In genomic region chr10:47295411-47295810, GRCh38 we compare ENCODE assay signal across 25 cellular contexts. TPM values are rescaled to one million over a fixed set of nuclear protein-coding genes. Genes with fewer than 3 reads are reported as not detected.
A peak's percentile ranks its signal among the peaks of the same experiment; 100 is the strongest.
DNase-seq lines count a peak whose midpoint lies in the region; ATAC-seq and TF ChIP-seq lines count a peak whose summit lies in the region.
"Had no signal": no experiment of that assay in that cellular context is flagged by ENCODE, and none has a peak within 500 bp of the region (broad histone marks: within the 10 kb centered on the region; RNA-seq: fewer than 3 reads in every experiment).

No MANE protein-coding gene starts in this region.

- H3K4me3 Mint-ChIP-seq in endothelial cell (ENCODE audit: unreplicated experiment) (no peak overlapping the region), neural progenitor cell (no peak overlapping the region)
- no peak overlapping the region for H3K4me3 Mint-ChIP-seq in stimulated activated naive CD8-positive, alpha-beta T cell treated with anti-CD3 and anti-CD28 coated beads, Interleukin-15, amount 100 ng/mL, for 72 hours

- H3K36me3 ChIP-seq in neural progenitor cell (no peaks in the 10 kb centered on the region), testis (ENCODE audit: low read depth, missing control alignments) (no peaks in the 10 kb centered on the region), breast epithelium (no peaks in the 10 kb centered on the region)
- H3K36me3 ChIP-seq: BLaER1 treated with 17β-estradiol and CSF1 and Interleukin-3, amounts not matched to agents 10 nM and 100 nM had no signal

- peak overlapping the region; percentile 19 for H3K27ac Mint-ChIP-seq in endothelial cell (ENCODE audit: unreplicated experiment)
- peak overlapping the region; percentile 96 for H3K27ac Mint-ChIP-seq in neural progenitor cell
- H3K27ac Mint-ChIP-seq in stimulated activated naive CD8-positive, alpha-beta T cell treated with anti-CD3 and anti-CD28 coated beads, Interleukin-15, amount 100 ng/mL, for 72 hours: peak overlapping the region in 1 of 2 donors; percentile 76
- H3K27ac Mint-ChIP-seq: CD4-positive, alpha-beta memory T cell had no signal

- no peak overlapping the region for H3K4me2 ChIP-seq in neural progenitor cell

- TF ChIP-seq POLR2A in testis (IDR thresholded peaks at IDR 0.05) (no peak), breast epithelium (IDR thresholded peaks at IDR 0.05) (no peak)

- peaks cover 20% of the 10 kb centered on the region for H3K27me3 ChIP-seq in neural progenitor cell
- H3K27me3 ChIP-seq in testis: no peaks in the 10 kb centered on the region
- peaks cover 2 to 11% of the 10 kb centered on the region in 2 donors for H3K27me3 ChIP-seq in breast epithelium

- TF ChIP-seq CTCF in endothelial cell (IDR thresholded peaks at IDR 0.05; ENCODE audit: unreplicated experiment) (no peak), neural progenitor cell (IDR thresholded peaks at IDR 0.05) (no peak), testis (IDR thresholded peaks at IDR 0.05) (no peak), breast epithelium (IDR thresholded peaks at IDR 0.05) (no peak)

- no peak overlapping the region for H2AFZ ChIP-seq in neural progenitor cell (replicated peaks)

- WGBS in testis, 2 donors: 85 to 92% methylated on average over 5 of the region's 5 CpGs

- no peaks in the 10 kb centered on the region for H3K36me3 Mint-ChIP-seq in endothelial cell (ENCODE audit: low read depth, unreplicated experiment)
- peaks cover 2% of the 10 kb centered on the region for H3K36me3 Mint-ChIP-seq in neural progenitor cell
- H3K36me3 Mint-ChIP-seq: CD4-positive, alpha-beta memory T cell had no signal

- H3F3A ChIP-seq in neural progenitor cell (ENCODE audit: low read depth): peaks cover 28% of the 10 kb centered on the region

- H3K9ac ChIP-seq in neural progenitor cell: no peak overlapping the region
- H3K9ac ChIP-seq: BLaER1 treated with 17β-estradiol and CSF1 and Interleukin-3, amounts not matched to agents 10 nM and 100 nM had no signal

- no peaks in the 10 kb centered on the region for H3K79me2 ChIP-seq in neural progenitor cell (ENCODE audit: low read depth)

- H3K9me3 Mint-ChIP-seq in endothelial cell (ENCODE audit: unreplicated experiment) (no peaks in the 10 kb centered on the region), neural progenitor cell (peaks cover 6% of the 10 kb centered on the region)
- no peaks in the 10 kb centered on the region for H3K9me3 Mint-ChIP-seq in stimulated activated naive CD8-positive, alpha-beta T cell treated with anti-CD3 and anti-CD28 coated beads, Interleukin-15, amount 100 ng/mL, for 72 hours
- H3K9me3 Mint-ChIP-seq: CD4-positive, alpha-beta memory T cell had no signal

- H3K4me1 ChIP-seq in neural progenitor cell (peaks cover 48% of the 10 kb centered on the region), testis (peaks cover 18% of the 10 kb centered on the region), breast epithelium (peaks cover 0 to 1% of the 10 kb centered on the region in 2 donors)

- H3K9me3 ChIP-seq in neural progenitor cell (ENCODE audit: low read depth): no peaks in the 10 kb centered on the region
- H3K9me3 ChIP-seq in testis: no peaks in the 10 kb centered on the region
- no peaks in the 10 kb centered on the region for H3K9me3 ChIP-seq in breast epithelium
- H3K9me3 ChIP-seq: Caco-2 had no signal

- H3K27ac ChIP-seq in neural progenitor cell (no peak overlapping the region), testis (peak overlapping the region in 1 of 2 donors; percentile 14), breast epithelium (peak overlapping the region in 1 of 2 donors; percentile 65)
- H3K27ac ChIP-seq: 22Rv1; BLaER1 treated with 17β-estradiol and CSF1 and Interleukin-3, amounts not matched to agents 10 nM and 100 nM had no signal

- no peak overlapping the region for H3K4me3 ChIP-seq in neural progenitor cell
- no peak overlapping the region for H3K4me3 ChIP-seq in testis
- no peak overlapping the region for H3K4me3 ChIP-seq in breast epithelium
- H3K4me3 ChIP-seq: BLaER1 treated with 17β-estradiol and CSF1 and Interleukin-3, amounts not matched to agents 10 nM and 100 nM had no signal

- H3K4me1 Mint-ChIP-seq in endothelial cell (ENCODE audit: unreplicated experiment): peaks cover 8% of the 10 kb centered on the region
- peaks cover 49% of the 10 kb centered on the region for H3K4me1 Mint-ChIP-seq in neural progenitor cell
- H3K4me1 Mint-ChIP-seq in stimulated activated naive CD8-positive, alpha-beta T cell treated with anti-CD3 and anti-CD28 coated beads, Interleukin-15, amount 100 ng/mL, for 72 hours: peaks cover 7% of the 10 kb centered on the region

- intact Hi-C loops in testis (cut with DNase I; ENCODE audit: low total_unique reads): no loop called here
- intact Hi-C loops in breast epithelium (cut with DNase I; ENCODE audit: low total_unique reads): no loop called here

- ATAC-seq in stimulated activated naive CD8-positive, alpha-beta T cell treated with anti-CD3 and anti-CD28 coated beads, Interleukin-15, amount 100 ng/mL, for 72 hours: no peak
- ATAC-seq: Panc1 had no signal

- DNase-seq in NCI-H82 (lab: John Stamatoyannopoulos, UW): peak; percentile 22
- DNase-seq in NCI-H82 treated with DMSO at 0.1 percent for 48 hours (lab: John Stamatoyannopoulos, UW; ENCODE audit: unreplicated experiment): no peak
- no peak for DNase-seq in endothelial cell (ENCODE audit: low spot score)
- DNase-seq in neural progenitor cell (ENCODE audit: low spot score): no peak
- DNase-seq in testis: peak; percentile 9
- DNase-seq in HUDEP-2 (lab: John Stamatoyannopoulos, UW; ENCODE audit: unreplicated experiment in 76 of 76): no peak
- DNase-seq in breast epithelium (ENCODE audit: low spot score in 2 of 2): no peak
- DNase-seq in stimulated activated naive CD8-positive, alpha-beta T cell treated with anti-CD3 and anti-CD28 coated beads, Interleukin-15, amount 100 ng/mL, for 72 hours: no peak
- DNase-seq: Caco-2; CD4-positive, alpha-beta memory T cell; DMS 273 treated with DMSO at 0.1 percent for 48 hours; GOT3; HCEC 1CT; KG1; NCI-H1092; NCI-H1436; NCI-H187 treated with DMSO at 0.1 percent for 48 hours; NCI-H2107; NCI-H510A; NK-92 treated with Interleukin-12 subunit alpha and Interleukin-12 subunit beta, amount 100 ng/mL, for 24 hours had no signal

- peaks cover 1% of the 10 kb centered on the region for H3K27me3 Mint-ChIP-seq in endothelial cell (ENCODE audit: unreplicated experiment)
- H3K27me3 Mint-ChIP-seq in neural progenitor cell (ENCODE audit: insufficient read depth, low read depth): peaks cover 8% of the 10 kb centered on the region
- H3K27me3 Mint-ChIP-seq in stimulated activated naive CD8-positive, alpha-beta T cell treated with anti-CD3 and anti-CD28 coated beads, Interleukin-15, amount 100 ng/mL, for 72 hours: peaks cover 28% of the 10 kb centered on the region

- H4K20me1 ChIP-seq in neural progenitor cell (ENCODE audit: low read depth): no peaks in the 10 kb centered on the region
- H4K20me1 ChIP-seq: BLaER1 treated with 17β-estradiol and CSF1 and Interleukin-3, amounts not matched to agents 10 nM and 100 nM had no signal

RNA-seq across cellular contexts. Expression of gene GDF10, which starts 4.6 kb away (rescaled TPM):
- 0.74 TPM for total RNA-seq in endothelial cell (ENCODE audit: unreplicated experiment)
- 0.28 and 1.6 TPM in 2 replicates for total RNA-seq in neural progenitor cell (ENCODE audit: low replicate concordance)
- total RNA-seq in testis: 10 to 100 TPM; 34.4 to 47.3 TPM
- polyA plus RNA-seq in testis (ENCODE audit: insufficient read depth, low read depth, low replicate concordance): 17.7 TPM
- 10 to 100 TPM in 1 of 3 donors, 1 to 10 TPM in 2; 2.0 to 12.3 (median 2.0) TPM for total RNA-seq in breast epithelium
- total RNA-seq: Caco-2, G401, HT1080 had no signal

RNA-seq across cellular contexts. Expression of gene GDF2, which starts 26.8 kb away (rescaled TPM):
- total RNA-seq in endothelial cell (ENCODE audit: unreplicated experiment) (not detected), neural progenitor cell (ENCODE audit: low replicate concordance) (0.19 TPM in 1 of 2 replicates, not detected in the other), testis (under 1 TPM; 0.19 to 0.39 TPM), breast epithelium (not detected)
- polyA plus RNA-seq in testis (ENCODE audit: insufficient read depth, low read depth, low replicate concordance): not detected
- total RNA-seq: Caco-2; CD4-positive, alpha-beta memory T cell; G401; HT1080 had no signal
- polyA plus RNA-seq: CD4-positive, alpha-beta memory T cell had no signal

RNA-seq across cellular contexts. Expression of gene RBP3, which starts 52.8 kb away (rescaled TPM):
- total RNA-seq in endothelial cell (ENCODE audit: unreplicated experiment): not detected
- not detected in 2 replicates for total RNA-seq in neural progenitor cell (ENCODE audit: low replicate concordance)
- under 1 TPM in 1 of 2 donors, not detected in 1; 0.25 TPM for total RNA-seq in testis
- polyA plus RNA-seq in testis (ENCODE audit: insufficient read depth, low read depth, low replicate concordance): 0.09 TPM
- total RNA-seq in breast epithelium: not detected
- total RNA-seq: Caco-2; CD4-positive, alpha-beta memory T cell; G401; HT1080 had no signal
- polyA plus RNA-seq: CD4-positive, alpha-beta memory T cell had no signal

Comparison
In these comparisons a context has a peak if more than half of its experiments do, and no peak if none do; other contexts are left out.
1. DNase-seq: peak in NCI-H82 (single experiment) and testis (single experiment); none in NCI-H82 treated with DMSO at 0.1 percent for 48 hours (single experiment), endothelial cell (single experiment), neural progenitor cell (single experiment), HUDEP-2 (0 of 76), breast epithelium (0 of 2) and stimulated activated naive CD8-positive, alpha-beta T cell treated with anti-CD3 and anti-CD28 coated beads, Interleukin-15, amount 100 ng/mL, for 72 hours (0 of 2).